ENCODE assay signal across 8 cellular contexts in the genomic region with DNA sequence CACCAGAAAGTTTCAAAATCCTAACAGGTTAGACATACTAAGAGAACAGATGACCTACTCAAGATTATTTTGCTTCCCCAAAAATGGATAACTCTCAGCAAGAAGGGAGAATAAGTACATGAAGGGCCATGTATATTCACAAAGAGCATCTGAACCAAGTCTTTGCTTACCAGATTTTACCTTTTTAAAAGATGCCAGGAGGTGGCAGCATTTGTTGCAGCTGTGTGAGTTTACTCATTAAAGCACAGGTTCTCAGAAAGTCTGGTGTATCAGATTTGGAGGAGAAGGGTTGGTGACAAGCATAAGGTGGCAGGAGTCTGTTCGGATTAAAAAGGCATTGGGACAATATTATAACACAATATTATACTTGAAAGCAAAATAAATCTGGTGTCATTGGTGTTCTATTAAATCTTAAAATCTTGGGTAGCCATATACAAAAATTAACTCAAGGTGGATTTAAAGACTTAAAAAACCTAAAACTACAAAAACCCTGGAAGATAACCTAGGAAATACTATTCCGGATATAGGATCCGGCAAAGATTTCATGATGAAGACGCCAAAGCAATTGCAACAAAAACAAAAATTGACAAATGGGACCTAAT.
DNase-seq lines count a peak whose midpoint lies in the region; ATAC-seq and TF ChIP-seq lines count a peak whose summit lies in the region.

No MANE protein-coding gene starts in this region.

- H3F3A ChIP-seq in Loucy (ENCODE audit: low read depth): no peaks in the 10 kb centered on the region

- H3K4me2 ChIP-seq in DND-41 (ENCODE audit: insufficient read depth, low read length): no peak overlapping the region
- no peak overlapping the region for H3K4me2 ChIP-seq in Loucy (ENCODE audit: low read depth, low read length, poor library complexity, severe bottlenecking)

- H3K4me1 ChIP-seq in DND-41 (ENCODE audit: insufficient read depth, low read length): peaks cover 16% of the 10 kb centered on the region
- peaks cover 36% of the 10 kb centered on the region for H3K4me1 ChIP-seq in Loucy (ENCODE audit: insufficient read depth, low read length, poor library complexity, severe bottlenecking)
- H3K4me1 ChIP-seq in RWPE2 (ENCODE audit: insufficient read depth, poor library complexity, severe bottlenecking): no peaks in the 10 kb centered on the region

- H2AFZ ChIP-seq in DND-41 (ENCODE audit: low read depth, low read length): no peak overlapping the region
- H2AFZ ChIP-seq in Loucy (ENCODE audit: low read length): no peak overlapping the region; the same call in 1 of the 2 replicates

- ATAC-seq in DND-41 (ENCODE audit: insufficient read depth, low read depth): peak; percentile 79
- ATAC-seq in GM21576 (IDR thresholded peaks at IDR 0.05; ENCODE audit: unreplicated experiment): peak; percentile 82
- peak; percentile 61; the same call in 2 of the 3 replicates for ATAC-seq in RWPE2 (ENCODE audit: low read depth)
- ATAC-seq in GM19455 (IDR thresholded peaks at IDR 0.05; ENCODE audit: unreplicated experiment): no peak

- H3K9ac ChIP-seq in DND-41 (ENCODE audit: low read depth, low read length): no peak overlapping the region
- H3K9ac ChIP-seq in Loucy (ENCODE audit: low read depth, low read length, poor library complexity, severe bottlenecking): no peak overlapping the region

- no peaks in the 10 kb centered on the region for H3K9me2 ChIP-seq in Loucy (replicated peaks; ENCODE audit: low read depth, low read length)

- H3K79me2 ChIP-seq in DND-41 (ENCODE audit: insufficient read depth, low read length) (no peaks in the 10 kb centered on the region), Loucy (ENCODE audit: insufficient read depth, low read length) (no peaks in the 10 kb centered on the region)

- H3K27ac ChIP-seq in DND-41 (ENCODE audit: low read length) (no peak overlapping the region), RWPE2 (ENCODE audit: poor library complexity, severe bottlenecking) (no peak overlapping the region)

- DNase-seq in DND-41 (peak; percentile 68), RWPE2 (ENCODE audit: low spot score) (no peak), amniotic stem cell (lab: John Stamatoyannopoulos, UW) (peak; percentile 61), hepatic stellate cell (ENCODE audit: low spot score) (peak; percentile 36)
- peak; percentile 10 to 14 for DNase-seq in stimulated activated CD4-positive, alpha-beta T cell treated with anti-CD3 and anti-CD28 coated beads, Interleukin-15, amount 100 ng/mL, for 48 hours (ENCODE audit: low read depth in 2 of 2)

- H3K4me3 ChIP-seq in DND-41 (ENCODE audit: low read depth in 1 of 2, low read length in 2 of 2): no peak overlapping the region
- no peak overlapping the region for H3K4me3 ChIP-seq in Loucy (ENCODE audit: low read length, poor library complexity, severe bottlenecking)
- H3K4me3 ChIP-seq in RWPE2 (ENCODE audit: severe bottlenecking): no peak overlapping the region

- H4K20me1 ChIP-seq in DND-41 (ENCODE audit: insufficient read depth, low read length) (no peaks in the 10 kb centered on the region), Loucy (ENCODE audit: insufficient read depth, low read length, poor library complexity, severe bottlenecking) (no peaks in the 10 kb centered on the region)

- H3K36me3 ChIP-seq in DND-41 (ENCODE audit: insufficient read depth, low read length) (no peaks in the 10 kb centered on the region), Loucy (ENCODE audit: insufficient read depth, low read length) (no peaks in the 10 kb centered on the region), RWPE2 (ENCODE audit: low read depth) (no peaks in the 10 kb centered on the region)

- H3K9me3 ChIP-seq in DND-41 (ENCODE audit: insufficient read depth, low read length, severe bottlenecking) (no peaks in the 10 kb centered on the region), Loucy (ENCODE audit: insufficient read depth, low read depth, low read length) (no peaks in the 10 kb centered on the region), RWPE2 (ENCODE audit: severe bottlenecking) (no peaks in the 10 kb centered on the region)

- TF ChIP-seq CTCF in DND-41 (IDR thresholded peaks at IDR 0.05; ENCODE audit: borderline replicate concordance, extremely low read depth, low read length, poor library complexity, severe bottlenecking) (peak; percentile 80), Loucy (conservative IDR thresholded peaks at IDR 0.05; ENCODE audit: low read length) (peak; percentile 89), RWPE2 (IDR thresholded peaks at IDR 0.05; ENCODE audit: poor library complexity, severe bottlenecking) (peak; percentile 85)

- no peaks in the 10 kb centered on the region for H3K27me3 ChIP-seq in DND-41 (ENCODE audit: insufficient read depth, low read length, poor library complexity)
- no peaks in the 10 kb centered on the region for H3K27me3 ChIP-seq in Loucy (ENCODE audit: insufficient read depth, low read length, poor library complexity, severe bottlenecking)
- H3K27me3 ChIP-seq in RWPE2 (ENCODE audit: insufficient read depth, poor library complexity, severe bottlenecking): no peaks in the 10 kb centered on the region
